ENCODE assay signal across 8 cellular contexts in genomic region chr1:93909146-93910050, GRCh38. TPM values are rescaled to one million over a fixed set of nuclear protein-coding genes. Genes with fewer than 3 reads are reported as not detected.
DNase-seq lines count a peak whose midpoint lies in the region; ATAC-seq and TF ChIP-seq lines count a peak whose summit lies in the region.

Gene GCLM (minus strand): TSS chr1:93909430. CDS start chr1:93909163, 267 bp downstream.

- H3K9me3 Mint-ChIP-seq in activated T-helper 17 cell treated with anti-CD3 and anti-CD28 coated beads, Interleukin-2, amount 50 U/mL, for 72 hours: no peaks in the 10 kb centered on the region
- H3K9me3 Mint-ChIP-seq in natural killer cell: no peaks in the 10 kb centered on the region

- peak; percentile 83 for TF ChIP-seq CTCF in DOHH2 (IDR thresholded peaks at IDR 0.05; ENCODE audit: low read depth, low read length, poor library complexity, severe bottlenecking)
- peak; percentile 96 for TF ChIP-seq CTCF in natural killer cell (IDR thresholded peaks at IDR 0.05)

- no peaks in the 10 kb centered on the region for H3K9me2 ChIP-seq in DOHH2 (replicated peaks; ENCODE audit: control insufficient read depth, low read length)

- no peaks in the 10 kb centered on the region for H3K27me3 ChIP-seq in DOHH2 (ENCODE audit: control insufficient read depth, low read length)

- peaks cover 18% of the 10 kb centered on the region for H3K4me1 Mint-ChIP-seq in activated T-helper 17 cell treated with anti-CD3 and anti-CD28 coated beads, Interleukin-2, amount 50 U/mL, for 72 hours
- H3K4me1 Mint-ChIP-seq in natural killer cell: peaks cover 36% of the 10 kb centered on the region in 2 donors

- peak within 1 kb of the TSS; percentile 24 for H3K27ac ChIP-seq in DOHH2 (ENCODE audit: low read depth, low read length)

- peak within 1 kb of the TSS; percentile 92 for H3K4me2 ChIP-seq in DOHH2 (ENCODE audit: low read length)

- intact Hi-C loops in natural killer cell (cut with micrococcal nuclease): loop anchor here (1.0 to 2.0 kb wide), 4 partner anchors 30 to 280 kb away; partner anchors contain the start of gene DNTTIP2

- peaks cover 6% of the 10 kb centered on the region for H3K36me3 Mint-ChIP-seq in activated T-helper 17 cell treated with anti-CD3 and anti-CD28 coated beads, Interleukin-2, amount 50 U/mL, for 72 hours (ENCODE audit: low read depth)
- H3K36me3 Mint-ChIP-seq in natural killer cell: no peaks in the 10 kb centered on the region

- peaks cover 44% of the 10 kb centered on the region for H3K79me2 ChIP-seq in DOHH2 (ENCODE audit: control insufficient read depth, low read length)

- H3K27ac Mint-ChIP-seq in activated T-helper 17 cell treated with anti-CD3 and anti-CD28 coated beads, Interleukin-2, amount 50 U/mL, for 72 hours: peak within 1 kb of the TSS; percentile 76
- H3K27ac Mint-ChIP-seq in natural killer cell: peak within 1 kb of the TSS; percentile 94 to 97

- DNase-seq in KG1 (lab: John Stamatoyannopoulos, UW) (peak; percentile 91), RKO (ENCODE audit: low spot score) (peak; percentile 96), fibroblast of peridontal ligament (ENCODE audit: extremely low read depth) (peak; percentile 93), natural killer cell (peak; percentile 92)
- DNase-seq in stimulated activated naive CD4-positive, alpha-beta T cell treated with Interleukin-2 at 50 U/mL for 16 hours (lab: John Stamatoyannopoulos, UW): peak; percentile 88

- no peaks in the 10 kb centered on the region for H4K20me1 ChIP-seq in DOHH2 (ENCODE audit: control insufficient read depth, insufficient read depth, low read depth, low read length)

- peak within 1 kb of the TSS; percentile 81 for H3K4me3 Mint-ChIP-seq in activated T-helper 17 cell treated with anti-CD3 and anti-CD28 coated beads, Interleukin-2, amount 50 U/mL, for 72 hours
- H3K4me3 Mint-ChIP-seq in natural killer cell: peak within 1 kb of the TSS; percentile 96

- H3F3A ChIP-seq in DOHH2 (ENCODE audit: control insufficient read depth, insufficient read depth): peaks cover 7% of the 10 kb centered on the region

- H3K4me1 ChIP-seq in DOHH2 (ENCODE audit: control insufficient read depth, low read length): peaks cover 41% of the 10 kb centered on the region

- no peaks in the 10 kb centered on the region for H3K9me3 ChIP-seq in DOHH2 (ENCODE audit: control insufficient read depth, insufficient read depth, low read length)

- no peaks in the 10 kb centered on the region for H3K36me3 ChIP-seq in DOHH2 (ENCODE audit: control insufficient read depth, low read length)

- ATAC-seq in GM21723 (IDR thresholded peaks at IDR 0.05; ENCODE audit: unreplicated experiment) (peak; percentile 96), natural killer cell (peak; percentile 89 to 98 (median 92))
- ATAC-seq in activated T-helper 17 cell treated with anti-CD3 and anti-CD28 coated beads, Interleukin-2, amount 50 U/mL, for 72 hours (replicated peaks): peak; percentile 89

- H3K27me3 Mint-ChIP-seq in activated T-helper 17 cell treated with anti-CD3 and anti-CD28 coated beads, Interleukin-2, amount 50 U/mL, for 72 hours: no peaks in the 10 kb centered on the region
- H3K27me3 Mint-ChIP-seq in natural killer cell (ENCODE audit: low read depth in 2 of 2): no peaks in the 10 kb centered on the region

- H3K4me3 ChIP-seq in DOHH2 (ENCODE audit: low read length): peak within 1 kb of the TSS; percentile 87

RNA-seq across cellular contexts. Expression of gene GCLM, which starts in this region (rescaled TPM):
- 10 to 100 TPM; 15.4 to 31.1 TPM for total RNA-seq in activated T-helper 17 cell treated with anti-CD3 and anti-CD28 coated beads, Interleukin-2, amount 50 U/mL, for 72 hours
- 10 to 100 TPM; 16.1 to 25.5 (median 18.6) TPM for total RNA-seq in natural killer cell

Comparison
In these comparisons a context has a peak if more than half of its experiments do, and no peak if none do; other contexts are left out.
1. Peak in every context shown above with its lines: DNase-seq, ATAC-seq, H3K4me3 ChIP-seq and H3K27ac ChIP-seq.